Comparison of ENCODE assay signal across 18 cellular contexts in the genomic region with DNA sequence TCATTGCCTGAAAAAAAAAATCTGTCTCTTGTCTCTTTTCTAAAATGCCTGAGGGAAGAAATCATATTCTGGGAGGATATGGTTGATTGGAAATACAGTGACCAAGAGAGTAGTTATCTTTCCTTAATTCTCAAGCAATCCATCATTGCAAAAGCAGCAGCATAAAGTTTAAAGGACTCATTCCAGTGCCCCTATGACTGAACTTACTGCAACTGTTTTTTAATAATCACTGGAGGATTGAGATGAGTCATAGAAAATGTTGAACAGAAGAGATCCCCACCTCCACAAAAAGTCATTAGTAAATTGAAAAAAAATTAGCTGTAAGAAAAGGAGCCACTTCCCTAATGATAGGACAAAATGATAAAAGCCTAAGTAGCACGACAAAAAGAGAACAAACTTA.
"Had no signal": no experiment of that assay in that cellular context is flagged by ENCODE, and none has a peak within 500 bp of the region (broad histone marks: within the 10 kb centered on the region; RNA-seq: fewer than 3 reads in every experiment).

No MANE protein-coding gene starts in this region.

- H3K27me3 Mint-ChIP-seq: activated T-helper 17 cell treated with anti-CD3 and anti-CD28 coated beads, Interleukin-2, amount 50 U/mL, for 72 hours; naive B cell; stimulated activated naive B cell treated with anti-CD40 and anti-IgM and Interleukin-4, amounts not matched to agents 10 μg/mL and 1 μg/mL and 100 μg/mL, for 72 hours had no signal

- H3K27ac Mint-ChIP-seq: activated T-helper 17 cell treated with anti-CD3 and anti-CD28 coated beads, Interleukin-2, amount 50 U/mL, for 72 hours; endodermal cell; naive B cell; stimulated activated naive B cell treated with anti-CD40 and anti-IgM and Interleukin-4, amounts not matched to agents 10 μg/mL and 1 μg/mL and 100 μg/mL, for 72 hours had no signal

- H3K9me3 ChIP-seq: ascending aorta, tibial artery, uterus had no signal

- DNase-seq: activated CD4-positive, alpha-beta T cell treated with anti-CD3 and anti-CD28 coated beads, Interleukin-2, amount 50 U/mL, for 48 hours; activated naive CD4-positive, alpha-beta T cell treated with Interleukin-2 at 50 U/mL for 16 hours; endodermal cell; erythroblast; foreskin melanocyte; head of caudate nucleus; left cardiac atrium; naive B cell; retina; stimulated activated CD4-positive, alpha-beta T cell treated with anti-CD3 and anti-CD28 coated beads, Interleukin-2, amount 100 ng/mL, for 48 hours; stimulated activated naive B cell treated with anti-CD40 and anti-IgM and Interleukin-4, amounts not matched to agents 10 μg/mL and 1 μg/mL and 100 μg/mL, for 72 hours; tibial artery; uterus; WERI-Rb-1 had no signal

- H3K4me3 ChIP-seq: ascending aorta, lung, tibial artery, uterus had no signal

- H3K9me3 Mint-ChIP-seq: activated T-helper 17 cell treated with anti-CD3 and anti-CD28 coated beads, Interleukin-2, amount 50 U/mL, for 72 hours; endodermal cell had no signal

- H3K27ac ChIP-seq: ascending aorta, parathyroid adenoma, tibial artery, uterus, WERI-Rb-1 had no signal

- H3K79me2 ChIP-seq: parathyroid adenoma had no signal

- H3K4me1 Mint-ChIP-seq: activated T-helper 17 cell treated with anti-CD3 and anti-CD28 coated beads, Interleukin-2, amount 50 U/mL, for 72 hours; endodermal cell had no signal

- H3K36me3 ChIP-seq: ascending aorta, tibial artery, uterus, WERI-Rb-1 had no signal

- H3K27me3 ChIP-seq: ascending aorta, tibial artery, uterus had no signal

- H3K4me1 ChIP-seq: ascending aorta, parathyroid adenoma, tibial artery, uterus had no signal

- H2AFZ ChIP-seq: parathyroid adenoma had no signal

- H3K9ac ChIP-seq: parathyroid adenoma had no signal

- H3K4me3 Mint-ChIP-seq: activated T-helper 17 cell treated with anti-CD3 and anti-CD28 coated beads, Interleukin-2, amount 50 U/mL, for 72 hours; endodermal cell; naive B cell; stimulated activated naive B cell treated with anti-CD40 and anti-IgM and Interleukin-4, amounts not matched to agents 10 μg/mL and 1 μg/mL and 100 μg/mL, for 72 hours had no signal
